Comparison of ENCODE assay signal across 34 cellular contexts in genomic region chr1:175895966-175896365, GRCh38.
"Had no signal": no experiment of that assay in that cellular context is flagged by ENCODE, and none has a peak within 500 bp of the region (broad histone marks: within the 10 kb centered on the region; RNA-seq: fewer than 3 reads in every experiment).

No MANE protein-coding gene starts in this region.

- H3K4me3 ChIP-seq: MG63 had no signal

- H3K9me3 ChIP-seq: MG63 had no signal

- H3K36me3 ChIP-seq: MG63 had no signal

- DNase-seq: Karpas-422, Kasumi-1, MG63, MM.1S, MV-4-11, NCI-H1048, NCI-H1092, NCI-H1092 treated with DMSO at 0.1 percent for 48 hours, NCI-H1105, NCI-H1105 treated with DMSO at 0.1 percent for 48 hours, NCI-H1417, NCI-H1417 treated with DMSO at 0.1 percent for 48 hours, NCI-H1436, NCI-H1436 treated with DMSO at 0.1 percent for 48 hours, NCI-H146, NCI-H1694, NCI-H1694 treated with DMSO at 0.1 percent for 48 hours, NCI-H187, NCI-H187 treated with DMSO at 0.1 percent for 48 hours, NCI-H1930, NCI-H2029, NCI-H2029 treated with DMSO at 0.1 percent for 48 hours, NCI-H2081, NCI-H2081 treated with DMSO at 0.1 percent for 48 hours, NCI-H2107, NCI-H2171, NCI-H2171 treated with DMSO at 0.1 percent for 48 hours, NCI-H2227 treated with DMSO at 0.1 percent for 48 hours, NCI-H226, NCI-H345, NCI-H446, NCI-H446 treated with DMSO at 0.1 percent for 48 hours, NCI-H510A, NCI-H510A treated with DMSO at 0.1 percent for 48 hours had no signal

- H3K27me3 ChIP-seq: MG63 had no signal
